ENCODE assay signal across 20 cellular contexts in genomic region chr15:74405823-74406222, GRCh38. TPM values are rescaled to one million over a fixed set of nuclear protein-coding genes. Genes with fewer than 3 reads are reported as not detected.
DNase-seq lines count a peak whose midpoint lies in the region; ATAC-seq, FAIRE-seq and TF ChIP-seq lines count a peak whose summit lies in the region.
"Had no signal": no experiment of that assay in that cellular context is flagged by ENCODE, and none has a peak within 500 bp of the region (broad histone marks: within the 10 kb centered on the region; RNA-seq: fewer than 3 reads in every experiment).

No MANE protein-coding gene starts in this region.

- H3K27ac Mint-ChIP-seq in activated naive CD4-positive, alpha-beta T cell treated with anti-CD3 and anti-CD28 coated beads, Interleukin-2, amount 50 U/mL, for 24 hours = peak overlapping the region; percentile 43
- H3K27ac Mint-ChIP-seq in activated naive CD4-positive, alpha-beta T cell treated with anti-CD3 and anti-CD28 coated beads, Interleukin-2, amount 10 ng/mL, durations not matched to agents 7 days and 5 days = no peak overlapping the region
- H3K27ac Mint-ChIP-seq in activated naive CD8-positive, alpha-beta T cell treated with anti-CD3 and anti-CD28 coated beads for 36 hours = peak overlapping the region; percentile 21
- H3K27ac Mint-ChIP-seq: dendritic cell treated with granulocyte-macrophage colony-stimulating factor and Interleukin-4, amounts not matched to agents 40 ng/mL and 50 ng/mL, for 4 days; mesothelial cell of epicardium; T-helper 17 cell; WTC11 had no signal

- TF ChIP-seq POLR2A in testis (IDR thresholded peaks at IDR 0.05) = no peak

- no peaks in the 10 kb centered on the region for H3K9me3 Mint-ChIP-seq in activated naive CD4-positive, alpha-beta T cell treated with anti-CD3 and anti-CD28 coated beads, Interleukin-2, amount 50 U/mL, for 24 hours
- no peaks in the 10 kb centered on the region for H3K9me3 Mint-ChIP-seq in activated naive CD4-positive, alpha-beta T cell treated with anti-CD3 and anti-CD28 coated beads, Interleukin-2, amount 10 ng/mL, durations not matched to agents 7 days and 5 days
- no peaks in the 10 kb centered on the region for H3K9me3 Mint-ChIP-seq in activated naive CD8-positive, alpha-beta T cell treated with anti-CD3 and anti-CD28 coated beads for 36 hours
- H3K9me3 Mint-ChIP-seq: dendritic cell treated with granulocyte-macrophage colony-stimulating factor and Interleukin-4, amounts not matched to agents 40 ng/mL and 50 ng/mL, for 4 days; mesothelial cell of epicardium; WTC11 had no signal

- peaks cover 2% of the 10 kb centered on the region for H3K36me3 Mint-ChIP-seq in activated naive CD4-positive, alpha-beta T cell treated with anti-CD3 and anti-CD28 coated beads, Interleukin-2, amount 50 U/mL, for 24 hours
- H3K36me3 Mint-ChIP-seq in activated naive CD4-positive, alpha-beta T cell treated with anti-CD3 and anti-CD28 coated beads, Interleukin-2, amount 10 ng/mL, durations not matched to agents 7 days and 5 days = no peaks in the 10 kb centered on the region
- H3K36me3 Mint-ChIP-seq in activated naive CD8-positive, alpha-beta T cell treated with anti-CD3 and anti-CD28 coated beads for 36 hours = peaks cover 10% of the 10 kb centered on the region
- H3K36me3 Mint-ChIP-seq: mesothelial cell of epicardium, WTC11 had no signal

- 28 to 46% methylated on average over 7 of the region's 7 CpGs for WGBS in testis, 2 donors

- no peaks in the 10 kb centered on the region for H3K27me3 ChIP-seq in testis
- H3K27me3 ChIP-seq: upper lobe of left lung had no signal

- H3K4me3 Mint-ChIP-seq in activated naive CD4-positive, alpha-beta T cell treated with anti-CD3 and anti-CD28 coated beads, Interleukin-2, amount 50 U/mL, for 24 hours = no peak overlapping the region
- H3K4me3 Mint-ChIP-seq in activated naive CD4-positive, alpha-beta T cell treated with anti-CD3 and anti-CD28 coated beads, Interleukin-2, amount 10 ng/mL, durations not matched to agents 7 days and 5 days = no peak overlapping the region
- H3K4me3 Mint-ChIP-seq in activated naive CD8-positive, alpha-beta T cell treated with anti-CD3 and anti-CD28 coated beads for 36 hours = no peak overlapping the region
- H3K4me3 Mint-ChIP-seq: dendritic cell treated with granulocyte-macrophage colony-stimulating factor and Interleukin-4, amounts not matched to agents 40 ng/mL and 50 ng/mL, for 4 days; mesothelial cell of epicardium; WTC11 had no signal

- H3K4me3 ChIP-seq in testis = no peak overlapping the region
- H3K4me3 ChIP-seq: upper lobe of left lung had no signal

- H3K27ac ChIP-seq in testis = peak overlapping the region; percentile 16 to 68
- H3K27ac ChIP-seq: upper lobe of left lung had no signal

- no peak for DNase-seq in activated naive CD4-positive, alpha-beta T cell treated with anti-CD3 and anti-CD28 coated beads, Interleukin-2, amount 10 ng/mL, durations not matched to agents 7 days and 5 days
- no peak for DNase-seq in activated naive CD8-positive, alpha-beta T cell treated with anti-CD3 and anti-CD28 coated beads for 36 hours
- DNase-seq in iris pigment epithelial cell (ENCODE audit: low read depth) = peak; percentile 31
- peak; percentile 44 for DNase-seq in testis
- no peak for DNase-seq in RCC 7860 (ENCODE audit: low spot score)
- no peak for DNase-seq in SHP77 treated with DMSO at 0.1 percent for 48 hours (lab: John Stamatoyannopoulos, UW)
- DNase-seq: activated effector memory CD4-positive, alpha-beta T cell treated with anti-CD3 and anti-CD28 coated beads, Interleukin-2, amount 50 U/mL, for 16 hours; MV-4-11; NCI-H187 treated with DMSO at 0.1 percent for 48 hours; NCI-H524 treated with DMSO at 0.1 percent for 48 hours; stimulated activated naive CD4-positive, alpha-beta T cell treated with Interleukin-2 at 50 U/mL for 16 hours; T-helper 17 cell; upper lobe of left lung had no signal

- ATAC-seq in HG03457 (IDR thresholded peaks at IDR 0.05; ENCODE audit: unreplicated experiment) = no peak
- ATAC-seq: T-helper 17 cell, WTC11 had no signal

- no peaks in the 10 kb centered on the region for H3K36me3 ChIP-seq in testis (ENCODE audit: low read depth, missing control alignments)

- no peaks in the 10 kb centered on the region for H3K9me3 ChIP-seq in testis
- H3K9me3 ChIP-seq: upper lobe of left lung had no signal

- FAIRE-seq in RCC 7860 (lab: Jason Lieb, UNC) = no peak
- FAIRE-seq: frontal cortex, H54 had no signal

- H3K4me1 ChIP-seq in testis = peaks cover 58% of the 10 kb centered on the region

- no peak for TF ChIP-seq CTCF in testis (IDR thresholded peaks at IDR 0.05)

- H3K4me1 Mint-ChIP-seq in activated naive CD4-positive, alpha-beta T cell treated with anti-CD3 and anti-CD28 coated beads, Interleukin-2, amount 50 U/mL, for 24 hours = peaks cover 55% of the 10 kb centered on the region
- peaks cover 38% of the 10 kb centered on the region for H3K4me1 Mint-ChIP-seq in activated naive CD4-positive, alpha-beta T cell treated with anti-CD3 and anti-CD28 coated beads, Interleukin-2, amount 10 ng/mL, durations not matched to agents 7 days and 5 days
- H3K4me1 Mint-ChIP-seq in activated naive CD8-positive, alpha-beta T cell treated with anti-CD3 and anti-CD28 coated beads for 36 hours = peaks cover 50% of the 10 kb centered on the region

- intact Hi-C loops in testis (cut with DNase I; ENCODE audit: low total_unique reads) = no loop called here

- H3K27me3 Mint-ChIP-seq in activated naive CD4-positive, alpha-beta T cell treated with anti-CD3 and anti-CD28 coated beads, Interleukin-2, amount 50 U/mL, for 24 hours = no peaks in the 10 kb centered on the region
- H3K27me3 Mint-ChIP-seq in activated naive CD4-positive, alpha-beta T cell treated with anti-CD3 and anti-CD28 coated beads, Interleukin-2, amount 10 ng/mL, durations not matched to agents 7 days and 5 days = no peaks in the 10 kb centered on the region
- H3K27me3 Mint-ChIP-seq in activated naive CD8-positive, alpha-beta T cell treated with anti-CD3 and anti-CD28 coated beads for 36 hours = no peaks in the 10 kb centered on the region

- CTCF ChIA-PET in activated naive CD4-positive, alpha-beta T cell treated with anti-CD3 and anti-CD28 coated beads, Interleukin-2, amount 10 ng/mL, durations not matched to agents 7 days and 5 days (lab: Charles Lee) = interaction anchor here (1.8 kb wide), 1 partner anchor 24 kb away, joined by 7 read pairs; no protein-coding TSS in a partner anchor

RNA-seq across cellular contexts. Expression of gene SEMA7A, which starts 27.9 kb away (rescaled TPM):
- 10 to 100 TPM; 48.8 to 51.4 TPM for total RNA-seq in activated naive CD8-positive, alpha-beta T cell treated with anti-CD3 and anti-CD28 coated beads for 36 hours
- total RNA-seq in testis = 100 to 1,000 TPM; 217 to 220 TPM
- 80.7 TPM for polyA plus RNA-seq in testis (ENCODE audit: insufficient read depth, low read depth, low replicate concordance)

RNA-seq across cellular contexts. Expression of gene CYP11A1, which starts 38.4 kb away (rescaled TPM):
- under 1 TPM; 0.30 to 0.31 TPM for total RNA-seq in activated naive CD8-positive, alpha-beta T cell treated with anti-CD3 and anti-CD28 coated beads for 36 hours
- 10 to 100 TPM; 74.3 to 76.4 TPM for total RNA-seq in testis
- polyA plus RNA-seq in testis (ENCODE audit: insufficient read depth, low read depth, low replicate concordance) = 76.2 TPM
- total RNA-seq: frontal cortex, T-helper 17 cell had no signal

RNA-seq across cellular contexts. Expression of gene UBL7, which starts 55.1 kb away (rescaled TPM):
- total RNA-seq in activated naive CD8-positive, alpha-beta T cell treated with anti-CD3 and anti-CD28 coated beads for 36 hours = 10 to 100 TPM; 56.6 to 56.8 TPM
- 10 to 100 TPM; 61.9 to 70.6 TPM for total RNA-seq in testis
- 104 TPM for polyA plus RNA-seq in testis (ENCODE audit: insufficient read depth, low read depth, low replicate concordance)

Comparison
In these comparisons a context has a peak if more than half of its experiments do, and no peak if none do; other contexts are left out.
1. DNase-seq: peak in iris pigment epithelial cell (single experiment) and testis (single experiment); none in activated naive CD4-positive, alpha-beta T cell treated with anti-CD3 and anti-CD28 coated beads, Interleukin-2, amount 10 ng/mL, durations not matched to agents 7 days and 5 days (single experiment), activated naive CD8-positive, alpha-beta T cell treated with anti-CD3 and anti-CD28 coated beads for 36 hours (single experiment), RCC 7860 (single experiment) and SHP77 treated with DMSO at 0.1 percent for 48 hours (single experiment).
2. RNA of gene SEMA7A, which starts 27.9 kb away (total RNA-seq): 217 to 220 TPM in testis; 48.8 to 51.4 TPM in activated naive CD8-positive, alpha-beta T cell treated with anti-CD3 and anti-CD28 coated beads for 36 hours; every median in the first group is over 4 times any median in the second.
3. RNA of gene CYP11A1, which starts 38.4 kb away (total RNA-seq): 74.3 to 76.4 TPM in testis; 0.30 to 0.31 TPM in activated naive CD8-positive, alpha-beta T cell treated with anti-CD3 and anti-CD28 coated beads for 36 hours; every median in the first group is over 10 times any median in the second.